In the genomic region with DNA sequence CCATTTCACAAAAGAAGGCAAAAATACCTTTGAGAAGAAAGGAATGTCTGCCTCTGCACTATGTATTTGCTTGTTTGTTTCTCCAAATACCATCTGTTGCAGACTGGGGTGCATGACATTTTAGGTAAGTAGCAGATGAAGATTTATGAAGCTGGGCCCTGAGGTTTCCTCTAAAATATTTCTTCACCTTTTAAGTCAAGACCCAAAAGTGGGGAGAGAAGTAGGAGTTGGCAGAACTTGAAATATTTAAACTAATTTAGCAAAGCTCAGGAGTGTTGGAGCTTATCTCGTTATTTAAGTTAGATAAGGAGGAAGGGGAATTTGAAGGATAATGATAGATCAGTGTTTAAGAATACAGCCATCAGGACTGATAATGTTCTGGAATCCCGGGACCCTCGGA, we compare ENCODE assay signal across 16 cellular contexts.
A peak's percentile ranks its signal among the peaks of the same experiment; 100 is the strongest.
DNase-seq lines count a peak whose midpoint lies in the region; ATAC-seq and TF ChIP-seq lines count a peak whose summit lies in the region.
"Had no signal": no experiment of that assay in that cellular context is flagged by ENCODE, and none has a peak within 500 bp of the region (broad histone marks: within the 10 kb centered on the region; RNA-seq: fewer than 3 reads in every experiment).

No MANE protein-coding gene starts in this region.

- peaks cover 0 to 19% (median 0%) of the 10 kb centered on the region in 3 donors for H3K36me3 ChIP-seq in Peyer's patch
- H3K36me3 ChIP-seq in upper lobe of left lung, result peaks cover 0 to 6% (median 0%) of the 10 kb centered on the region in 4 donors
- H3K36me3 ChIP-seq: neural progenitor cell had no signal

- H3K4me1 ChIP-seq in Peyer's patch (peaks cover 0 to 25% (median 3%) of the 10 kb centered on the region in 4 donors), upper lobe of left lung (peaks cover 35 to 52% (median 45%) of the 10 kb centered on the region in 4 donors)

- peaks cover 38% of the 10 kb centered on the region for H3K36me3 Mint-ChIP-seq in nephron (ENCODE audit: low read depth)
- H3K36me3 Mint-ChIP-seq in T-cell, result peaks cover 62% of the 10 kb centered on the region

- WGBS in upper lobe of left lung, 2 donors, result 57 to 77% methylated on average over 3 of the region's 3 CpGs

- TF ChIP-seq CTCF in Peyer's patch (IDR thresholded peaks at IDR 0.05), result no peak
- TF ChIP-seq CTCF in coronary artery (IDR thresholded peaks at IDR 0.05), result no peak
- TF ChIP-seq CTCF in nephron (IDR thresholded peaks at IDR 0.05; ENCODE audit: unreplicated experiment in 3 of 3), result no peak
- no peak for TF ChIP-seq CTCF in upper lobe of left lung (IDR thresholded peaks at IDR 0.05)

- H3K4me3 Mint-ChIP-seq in nephron (peak overlapping the region in 1 of 3 experiments; percentile 15), T-cell (no peak overlapping the region)
- no peak overlapping the region for H3K4me3 Mint-ChIP-seq in stimulated activated naive CD8-positive, alpha-beta T cell treated with anti-CD3 and anti-CD28 coated beads, Interleukin-15, amount 100 ng/mL, for 72 hours
- H3K4me3 Mint-ChIP-seq: GM23338, neural progenitor cell had no signal

- ATAC-seq in upper lobe of left lung (ENCODE audit: low FRiP score in 2 of 2), result no peak
- no peak for ATAC-seq in stimulated activated naive CD8-positive, alpha-beta T cell treated with anti-CD3 and anti-CD28 coated beads, Interleukin-15, amount 100 ng/mL, for 72 hours
- no peak for ATAC-seq in T-cell (replicated peaks in 1 of 4)
- ATAC-seq: GM23338; stimulated activated naive CD8-positive, alpha-beta T cell treated with anti-CD3 and anti-CD28 coated beads, Interleukin-15, Interleukin-2, amounts not matched to agents 100 U/mL and 50 U/mL, for 24 hours had no signal

- H3K27me3 ChIP-seq in Peyer's patch (no peaks in the 10 kb centered on the region), upper lobe of left lung (no peaks in the 10 kb centered on the region)
- H3K27me3 ChIP-seq: neural progenitor cell, right atrium auricular region, SJCRH30 had no signal

- H3K27ac ChIP-seq in Peyer's patch (peak overlapping the region in 3 of 4 donors; percentile 22 to 65 (median 30)), coronary artery (peak overlapping the region; percentile 83 to 89), upper lobe of left lung (peak overlapping the region; percentile 25 to 80 (median 67))
- H3K27ac ChIP-seq: neural progenitor cell, SJCRH30 had no signal

- TF ChIP-seq POLR2A in Peyer's patch (IDR thresholded peaks at IDR 0.05) (no peak), upper lobe of left lung (IDR thresholded peaks at IDR 0.05) (no peak)

- POLR2A ChIA-PET in T-cell (lab: Charles Lee), result no interaction called here

- H3K27me3 Mint-ChIP-seq in nephron (ENCODE audit: low read depth) (peaks cover 5% of the 10 kb centered on the region), T-cell (no peaks in the 10 kb centered on the region)
- H3K27me3 Mint-ChIP-seq in stimulated activated naive CD8-positive, alpha-beta T cell treated with anti-CD3 and anti-CD28 coated beads, Interleukin-15, amount 100 ng/mL, for 72 hours, result no peaks in the 10 kb centered on the region

- no peak for DNase-seq in Peyer's patch
- no peak for DNase-seq in coronary artery (ENCODE audit: low spot score)
- no peak for DNase-seq in upper lobe of left lung
- no peak for DNase-seq in stimulated activated naive CD8-positive, alpha-beta T cell treated with anti-CD3 and anti-CD28 coated beads, Interleukin-15, amount 100 ng/mL, for 72 hours
- DNase-seq in T-cell, result no peak
- DNase-seq in putamen (ENCODE audit: low spot score), result no peak
- DNase-seq: activated CD4-positive, alpha-beta T cell treated with anti-CD3 and anti-CD28 coated beads for 1 hour; activated effector memory CD4-positive, alpha-beta T cell treated with anti-CD3 and anti-CD28 coated beads, Interleukin-2, amount 50 U/mL, for 16 hours; NCI-H1930; NCI-H446 treated with DMSO at 0.1 percent for 48 hours; stimulated activated naive CD8-positive, alpha-beta T cell treated with anti-CD3 and anti-CD28 coated beads, Interleukin-15, Interleukin-2, amounts not matched to agents 100 U/mL and 50 U/mL, for 24 hours had no signal

- H3K9me3 ChIP-seq in Peyer's patch (no peaks in the 10 kb centered on the region), upper lobe of left lung (no peaks in the 10 kb centered on the region)
- H3K9me3 ChIP-seq: right atrium auricular region, SJCRH30 had no signal

- H3K4me3 ChIP-seq in Peyer's patch (no peak overlapping the region), coronary artery (no peak overlapping the region), upper lobe of left lung (no peak overlapping the region)
- H3K4me3 ChIP-seq: GM23338, neural progenitor cell, right atrium auricular region, SJCRH30 had no signal

- H3K9me3 Mint-ChIP-seq in nephron, result no peaks in the 10 kb centered on the region
- H3K9me3 Mint-ChIP-seq in stimulated activated naive CD8-positive, alpha-beta T cell treated with anti-CD3 and anti-CD28 coated beads, Interleukin-15, amount 100 ng/mL, for 72 hours, result no peaks in the 10 kb centered on the region
- H3K9me3 Mint-ChIP-seq in T-cell, result no peaks in the 10 kb centered on the region
- H3K9me3 Mint-ChIP-seq: GM23338, neural progenitor cell had no signal

- CTCF ChIA-PET in T-cell (lab: Charles Lee), result no interaction called here

- H3K27ac Mint-ChIP-seq in nephron (peak overlapping the region; percentile 93 to 99 (median 98)), T-cell (no peak overlapping the region)
- no peak overlapping the region for H3K27ac Mint-ChIP-seq in stimulated activated naive CD8-positive, alpha-beta T cell treated with anti-CD3 and anti-CD28 coated beads, Interleukin-15, amount 100 ng/mL, for 72 hours
- H3K27ac Mint-ChIP-seq: GM23338, neural progenitor cell had no signal

- no peak for TF ChIP-seq EP300 in upper lobe of left lung (IDR thresholded peaks at IDR 0.05)

- H3K4me1 Mint-ChIP-seq in nephron (peaks cover 82% of the 10 kb centered on the region), T-cell (peaks cover 14 to 29% (median 25%) of the 10 kb centered on the region in 3 donors)
- H3K4me1 Mint-ChIP-seq in stimulated activated naive CD8-positive, alpha-beta T cell treated with anti-CD3 and anti-CD28 coated beads, Interleukin-15, amount 100 ng/mL, for 72 hours, result peaks cover 90% of the 10 kb centered on the region

Comparison
In these comparisons a context has a peak if more than half of its experiments do, and no peak if none do; other contexts are left out.
1. H3K27ac ChIP-seq: peak in every context shown above with its lines; median percentile 86 in coronary artery; 67 in upper lobe of left lung; 30 in Peyer's patch.
2. H3K27ac Mint-ChIP-seq: peak in nephron (3 of 3); none in stimulated activated naive CD8-positive, alpha-beta T cell treated with anti-CD3 and anti-CD28 coated beads, Interleukin-15, amount 100 ng/mL, for 72 hours (0 of 2) and T-cell (0 of 2).